8 cellular contexts compared by ENCODE assay signal in the genomic region with DNA sequence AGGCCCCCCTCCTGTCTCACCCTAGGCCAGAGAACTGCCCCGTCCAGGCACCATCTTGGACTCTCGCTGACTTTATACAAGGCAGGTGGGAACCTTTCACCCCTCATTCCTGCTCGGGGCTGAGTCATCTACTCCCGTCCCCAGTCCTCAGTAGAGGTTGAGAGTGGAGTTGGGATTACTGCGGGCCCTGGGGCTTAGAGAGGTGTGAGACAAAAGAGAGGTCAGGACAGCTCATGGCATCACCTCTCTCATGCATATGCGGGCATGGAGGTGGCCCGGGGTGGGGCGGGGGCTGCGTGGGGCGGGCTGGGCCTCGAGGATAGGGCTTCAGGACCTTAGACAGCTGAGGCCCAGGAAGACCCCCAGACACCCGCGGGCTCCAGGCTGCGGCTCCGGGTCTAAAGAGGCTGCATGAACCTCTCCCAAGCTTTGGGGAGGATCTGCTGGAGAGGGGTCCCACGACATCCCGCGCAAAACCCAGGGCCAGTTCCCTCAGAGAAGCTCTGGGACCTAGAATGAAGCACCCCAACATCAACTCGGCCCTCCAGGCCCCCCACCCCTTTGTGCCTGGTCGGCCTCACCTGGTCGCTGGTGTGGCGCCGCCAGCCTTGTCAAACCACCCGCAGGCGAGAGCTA. TPM values are rescaled to one million over a fixed set of nuclear protein-coding genes. Genes with fewer than 3 reads are reported as not detected.
DNase-seq lines count a peak whose midpoint lies in the region; ATAC-seq, FAIRE-seq and TF ChIP-seq lines count a peak whose summit lies in the region.

No MANE protein-coding gene starts in this region.

- H3K9me3 ChIP-seq in ascending aorta, result no peaks in the 10 kb centered on the region
- no peaks in the 10 kb centered on the region for H3K9me3 ChIP-seq in HepG2 (ENCODE audit: low read length)
- H3K9me3 ChIP-seq in thyroid gland, result no peaks in the 10 kb centered on the region

- intact Hi-C loops in ascending aorta (cut with DNase I) (loop anchor here (1.0 to 10.0 kb wide), 4 partner anchors 12 to 116 kb away; a partner anchor contains a TSS), HepG2 (cut with micrococcal nuclease; ENCODE audit: unreplicated experiment) (loop anchor here (5.0 kb wide), 1 partner anchor 37 kb away; no protein-coding TSS in a partner anchor), thyroid gland (cut with DNase I) (loop anchor here (5.0 kb wide), 1 partner anchor 37 kb away; no protein-coding TSS in a partner anchor), posterior vena cava (cut with DNase I) (no loop called here)

- no peak for FAIRE-seq in HepG2 (lab: Jason Lieb, UNC)

- peaks cover under 1% of the 10 kb centered on the region for H3K36me3 Mint-ChIP-seq in activated T-cell treated with anti-CD3 and anti-CD28 coated beads, Interleukin-2, amount 50 U/mL, for 4 hours (ENCODE audit: insufficient read depth)

- H3K27ac ChIP-seq in ascending aorta (peak overlapping the region; percentile 99), HepG2 (ENCODE audit: extremely low read length, insufficient read depth, low read length) (no peak overlapping the region), thyroid gland (no peak overlapping the region)

- ATAC-seq in activated T-cell treated with anti-CD3 and anti-CD28 coated beads, Interleukin-2, amount 50 U/mL, for 4 hours, result no peak
- ATAC-seq in HepG2, result peak; percentile 3; the same call in 2 of the 3 replicates
- ATAC-seq in HG02588 (IDR thresholded peaks at IDR 0.05; ENCODE audit: unreplicated experiment), result no peak

- no peak for TF ChIP-seq POLR2A in HepG2 (IDR thresholded peaks at IDR 0.05; ENCODE audit: insufficient read depth in 1 of 2, low read depth in 2 of 2, low read length in 2 of 2)
- TF ChIP-seq POLR2A in thyroid gland (IDR thresholded peaks at IDR 0.05), result no peak

- H3K27me3 Mint-ChIP-seq in activated T-cell treated with anti-CD3 and anti-CD28 coated beads, Interleukin-2, amount 50 U/mL, for 4 hours (ENCODE audit: low read depth), result no peaks in the 10 kb centered on the region

- H3K4me2 ChIP-seq in HepG2 (ENCODE audit: low read depth, low read length), result peak overlapping the region; percentile 96

- H3K36me3 ChIP-seq in ascending aorta, result peaks cover 13 to 14% of the 10 kb centered on the region in 2 donors
- H3K36me3 ChIP-seq in HepG2 (replicated peaks in 1 of 2; ENCODE audit: control insufficient read depth in 1 of 2, insufficient read depth in 2 of 2, low read length in 2 of 2), result peaks cover 0 to 4% of the 10 kb centered on the region in 2 experiments; a peak in 1 of 5 replicates
- no peaks in the 10 kb centered on the region for H3K36me3 ChIP-seq in thyroid gland

- no peak for TF ChIP-seq EP300 in HepG2 (IDR thresholded peaks at IDR 0.05; ENCODE audit: low read depth in 2 of 2, low read length in 2 of 2)
- TF ChIP-seq EP300 in HepG2 (CRISPR knock-in tag; IDR thresholded peaks at IDR 0.05; ENCODE audit: borderline replicate concordance), result no peak

- no peak for DNase-seq in activated T-cell treated with anti-CD3 and anti-CD28 coated beads, Interleukin-2, amount 50 U/mL, for 4 hours
- DNase-seq in activated T-cell treated with anti-CD3 and anti-CD28 coated beads, Interleukin-2, amount 50 U/mL, for 48 hours, result no peak
- DNase-seq in ascending aorta (ENCODE audit: low spot score in 2 of 2) (no peak), HepG2 (ENCODE audit: low spot score) (no peak), thyroid gland (no peak), 8988T (no peak), posterior vena cava (ENCODE audit: low spot score) (no peak)

- peaks cover 22% of the 10 kb centered on the region for H3K4me1 Mint-ChIP-seq in activated T-cell treated with anti-CD3 and anti-CD28 coated beads, Interleukin-2, amount 50 U/mL, for 4 hours (ENCODE audit: low read depth)

- H3K9ac ChIP-seq in HepG2 (ENCODE audit: insufficient read depth, low read depth, low read length), result peak overlapping the region; percentile 27

- 16% methylated on average over 4 of the region's 25 CpGs for WGBS in HepG2 (ENCODE audit: low lambda C conversion rate)
- WGBS in thyroid gland, 2 donors, result 19 to 31% methylated on average over 8 to 9 of the region's 25 CpGs

- no peak for TF ChIP-seq RAD21 in HepG2 (CRISPR knock-in tag; IDR thresholded peaks at IDR 0.05)

- H4K20me1 ChIP-seq in HepG2 (ENCODE audit: insufficient read depth, low read length), result no peaks in the 10 kb centered on the region

- H3K4me1 ChIP-seq in ascending aorta, result peaks cover 20 to 30% of the 10 kb centered on the region in 2 donors
- peaks cover 64% of the 10 kb centered on the region for H3K4me1 ChIP-seq in HepG2 (ENCODE audit: insufficient read depth, low read length)
- H3K4me1 ChIP-seq in thyroid gland, result peaks cover 22 to 36% of the 10 kb centered on the region in 2 donors

- no peak overlapping the region for H2AFZ ChIP-seq in HepG2 (ENCODE audit: low read length)

- in situ Hi-C loops in HepG2 (cut with HindIII; ENCODE audit: extremely low pct_ligation_motif_present, low pct_unique_long_range_greater_than_20kb), result loop anchor here (5.0 kb wide), 1 partner anchor 37 kb away; no protein-coding TSS in a partner anchor

- H3K27me3 ChIP-seq in ascending aorta (no peaks in the 10 kb centered on the region), HepG2 (ENCODE audit: control insufficient read depth in 1 of 2, insufficient read depth in 2 of 2, low read length in 2 of 2) (no peaks in the 10 kb centered on the region; a peak in 1 of 5 replicates), thyroid gland (no peaks in the 10 kb centered on the region)

- POLR2A ChIA-PET in HepG2 (lab: Yijun Ruan, JAX), result interaction anchor here (0.6 to 4.6 kb wide), 11 partner anchors 11 to 118 kb away, joined by 3 to 51 read pairs (median 5); a partner anchor contains a TSS

- no peaks in the 10 kb centered on the region for H3K9me3 Mint-ChIP-seq in activated T-cell treated with anti-CD3 and anti-CD28 coated beads, Interleukin-2, amount 50 U/mL, for 4 hours

- H3K4me3 ChIP-seq in ascending aorta (peak overlapping the region; percentile 72 to 92), HepG2 (replicated peaks in 1 of 3; ENCODE audit: insufficient read depth in 1 of 3, low read depth in 2 of 3, low read length in 3 of 3) (peak overlapping the region; percentile 73 to 80 (median 74); a peak in 5 of 6 replicates), thyroid gland (replicated peaks in 1 of 3) (peak overlapping the region in 2 of 3 donors; percentile 24 to 84)

- no TSS peak for BruUV-seq in HepG2 (replicated peaks; lab: Mats Ljungman, UMichigan)

- H3K4me3 Mint-ChIP-seq in activated T-cell treated with anti-CD3 and anti-CD28 coated beads, Interleukin-2, amount 50 U/mL, for 4 hours, result peak overlapping the region; percentile 74

- TF ChIP-seq CTCF in ascending aorta (IDR thresholded peaks at IDR 0.05) (no peak), HepG2 (CRISPR knock-in tag; IDR thresholded peaks at IDR 0.05) (no peak), thyroid gland (IDR thresholded peaks at IDR 0.05) (no peak)

- CTCF ChIA-PET in HepG2 (lab: Yijun Ruan, JAX; ENCODE audit: low intra/inter-chr PET ratio, low total read pairs), result no interaction called here

- H3K79me2 ChIP-seq in HepG2 (ENCODE audit: insufficient read depth, low read length), result no peaks in the 10 kb centered on the region

RNA-seq across cellular contexts. Expression of a gene that starts 0.3 kb away (rescaled TPM):
- total RNA-seq in activated T-cell treated with anti-CD3 and anti-CD28 coated beads, Interleukin-2, amount 50 U/mL, for 4 hours, result under 1 TPM in 2 of 3 donors, not detected in 1; 0.05 to 0.26 TPM
- 0.53 TPM for total RNA-seq in ascending aorta
- 0.60 and 0.73 TPM in 2 replicates for total RNA-seq in HepG2 (2016; rRNA removed; fragmentation: Illumina TruSeq; extraction: Trizol)
- 0.51 and 0.62 TPM in 2 replicates for total RNA-seq in HepG2 (2016; cell fraction: cytosol; rRNA removed; fragmentation: Illumina TruSeq; extraction: Trizol; ENCODE audit: low read depth)
- 0.42 and 1.1 TPM in 2 replicates for total RNA-seq in HepG2 (2016; cell fraction: insoluble cytoplasmic fraction; rRNA removed; fragmentation: Illumina TruSeq; extraction: Trizol)
- 0.40 and 0.65 TPM in 2 replicates for total RNA-seq in HepG2 (2016; cell fraction: membrane; rRNA removed; fragmentation: Illumina TruSeq; extraction: Trizol)
- total RNA-seq in HepG2 (2016; cell fraction: nucleus; rRNA removed; fragmentation: Illumina TruSeq; extraction: Trizol), result 1.1 and 1.3 TPM in 2 replicates
- 0.58 and 0.78 TPM in 2 replicates for polyA plus RNA-seq in HepG2 (2011; rRNA removed)
- polyA plus RNA-seq in HepG2 (2011; cell fraction: cytosol; rRNA removed), result 0.42 TPM in 2 replicates
- polyA plus RNA-seq in HepG2 (2011; cell fraction: nucleus; rRNA removed), result 3.9 and 4.2 TPM in 2 replicates
- 1.4 and 1.9 TPM in 2 replicates for polyA plus RNA-seq in HepG2 (2012)
- 0.14 and 0.16 TPM in 2 replicates for polyA plus RNA-seq in HepG2 (2016; cell fraction: cytosol; fragmentation: Illumina TruSeq; extraction: Trizol; ENCODE audit: low read depth)
- 0.49 and 0.68 TPM in 2 replicates for polyA plus RNA-seq in HepG2 (2016; cell fraction: insoluble cytoplasmic fraction; fragmentation: Illumina TruSeq; extraction: Trizol; ENCODE audit: low read depth)
- polyA plus RNA-seq in HepG2 (2016; cell fraction: membrane; fragmentation: Illumina TruSeq; extraction: Trizol; ENCODE audit: low read depth), result 0.29 and 0.30 TPM in 2 replicates
- 1.2 and 1.4 TPM in 2 replicates for polyA plus RNA-seq in HepG2 (2016; cell fraction: nucleus; fragmentation: Illumina TruSeq; extraction: Trizol; ENCODE audit: insufficient read depth, low read depth)
- polyA minus RNA-seq in HepG2 (2011; rRNA and poly(A)+ RNA removed; ENCODE audit: low replicate concordance), result 1.4 and 3.3 TPM in 2 replicates
- 0.49 TPM in 1 of 2 replicates, not detected in the other for polyA minus RNA-seq in HepG2 (2011; cell fraction: cytosol; rRNA and poly(A)+ RNA removed)
- polyA minus RNA-seq in HepG2 (2011; cell fraction: nucleus; rRNA and poly(A)+ RNA removed), result 1.2 and 1.3 TPM in 2 replicates
- 1 to 10 TPM in 1 of 4 donors, under 1 TPM in 3; 0.24 to 1.1 (median 0.69) TPM for total RNA-seq in thyroid gland
- total RNA-seq in posterior vena cava, result under 1 TPM; 0.48 to 0.83 TPM

RNA-seq across cellular contexts. Expression of a gene that starts 0.4 kb away (rescaled TPM):
- 1 to 10 TPM; 8.7 to 9.8 (median 9.7) TPM for total RNA-seq in activated T-cell treated with anti-CD3 and anti-CD28 coated beads, Interleukin-2, amount 50 U/mL, for 4 hours
- total RNA-seq in ascending aorta (72.4 TPM), HepG2 (2016; rRNA removed; fragmentation: Illumina TruSeq; extraction: Trizol) (11.9 and 16.8 TPM in 2 replicates), thyroid gland (10 to 100 TPM; 35.8 to 56.8 (median 43.3) TPM), posterior vena cava (10 to 100 TPM; 72.7 to 79.5 TPM)
- total RNA-seq in HepG2 (2016; cell fraction: cytosol; rRNA removed; fragmentation: Illumina TruSeq; extraction: Trizol; ENCODE audit: low read depth), result 2.4 and 4.1 TPM in 2 replicates
- total RNA-seq in HepG2 (2016; cell fraction: insoluble cytoplasmic fraction; rRNA removed; fragmentation: Illumina TruSeq; extraction: Trizol), result 10.6 and 15.0 TPM in 2 replicates
- total RNA-seq in HepG2 (2016; cell fraction: membrane; rRNA removed; fragmentation: Illumina TruSeq; extraction: Trizol), result 9.3 and 10.0 TPM in 2 replicates
- 18.9 and 21.6 TPM in 2 replicates for total RNA-seq in HepG2 (2016; cell fraction: nucleus; rRNA removed; fragmentation: Illumina TruSeq; extraction: Trizol)
- polyA plus RNA-seq in HepG2 (2011; rRNA removed), result 71.5 and 86.1 TPM in 2 replicates
- 38.5 and 39.6 TPM in 2 replicates for polyA plus RNA-seq in HepG2 (2011; cell fraction: cytosol; rRNA removed)
- 337 and 354 TPM in 2 replicates for polyA plus RNA-seq in HepG2 (2011; cell fraction: nucleus; rRNA removed)
- 24.0 and 38.4 TPM in 2 replicates for polyA plus RNA-seq in HepG2 (2012)
- polyA plus RNA-seq in HepG2 (2016; cell fraction: cytosol; fragmentation: Illumina TruSeq; extraction: Trizol; ENCODE audit: low read depth), result 3.0 and 4.5 TPM in 2 replicates
- 14.7 and 15.8 TPM in 2 replicates for polyA plus RNA-seq in HepG2 (2016; cell fraction: insoluble cytoplasmic fraction; fragmentation: Illumina TruSeq; extraction: Trizol; ENCODE audit: low read depth)
- 9.2 and 10.1 TPM in 2 replicates for polyA plus RNA-seq in HepG2 (2016; cell fraction: membrane; fragmentation: Illumina TruSeq; extraction: Trizol; ENCODE audit: low read depth)
- 49.5 and 57.7 TPM in 2 replicates for polyA plus RNA-seq in HepG2 (2016; cell fraction: nucleus; fragmentation: Illumina TruSeq; extraction: Trizol; ENCODE audit: insufficient read depth, low read depth)
- polyA minus RNA-seq in HepG2 (2011; rRNA and poly(A)+ RNA removed; ENCODE audit: low replicate concordance), result 78.6 and 219 TPM in 2 replicates
- 20.9 and 30.7 TPM in 2 replicates for polyA minus RNA-seq in HepG2 (2011; cell fraction: cytosol; rRNA and poly(A)+ RNA removed)
- 46.2 and 58.2 TPM in 2 replicates for polyA minus RNA-seq in HepG2 (2011; cell fraction: nucleus; rRNA and poly(A)+ RNA removed)

RNA-seq across cellular contexts. Expression of a gene that starts 31.0 kb away (rescaled TPM):
- 10 to 100 TPM in 1 of 3 donors, 1 to 10 TPM in 2; 9.3 to 10.2 (median 9.8) TPM for total RNA-seq in activated T-cell treated with anti-CD3 and anti-CD28 coated beads, Interleukin-2, amount 50 U/mL, for 4 hours
- 169 TPM for total RNA-seq in ascending aorta
- total RNA-seq in HepG2 (2016; rRNA removed; fragmentation: Illumina TruSeq; extraction: Trizol), result 60.7 and 65.6 TPM in 2 replicates
- total RNA-seq in HepG2 (2016; cell fraction: cytosol; rRNA removed; fragmentation: Illumina TruSeq; extraction: Trizol; ENCODE audit: low read depth), result 18.8 and 19.1 TPM in 2 replicates
- 46.9 and 70.8 TPM in 2 replicates for total RNA-seq in HepG2 (2016; cell fraction: insoluble cytoplasmic fraction; rRNA removed; fragmentation: Illumina TruSeq; extraction: Trizol)
- total RNA-seq in HepG2 (2016; cell fraction: membrane; rRNA removed; fragmentation: Illumina TruSeq; extraction: Trizol), result 50.4 and 56.7 TPM in 2 replicates
- total RNA-seq in HepG2 (2016; cell fraction: nucleus; rRNA removed; fragmentation: Illumina TruSeq; extraction: Trizol), result 40.4 and 47.3 TPM in 2 replicates
- polyA plus RNA-seq in HepG2 (2011; rRNA removed), result 43.6 and 59.7 TPM in 2 replicates
- polyA plus RNA-seq in HepG2 (2011; cell fraction: cytosol; rRNA removed), result 25.3 and 50.1 TPM in 2 replicates
- polyA plus RNA-seq in HepG2 (2011; cell fraction: nucleus; rRNA removed), result 161 and 196 TPM in 2 replicates
- polyA plus RNA-seq in HepG2 (2012), result 24.4 and 29.3 TPM in 2 replicates
- polyA plus RNA-seq in HepG2 (2016; cell fraction: cytosol; fragmentation: Illumina TruSeq; extraction: Trizol; ENCODE audit: low read depth), result 14.3 and 15.4 TPM in 2 replicates
- polyA plus RNA-seq in HepG2 (2016; cell fraction: insoluble cytoplasmic fraction; fragmentation: Illumina TruSeq; extraction: Trizol; ENCODE audit: low read depth), result 44.9 and 56.6 TPM in 2 replicates
- 34.1 and 38.8 TPM in 2 replicates for polyA plus RNA-seq in HepG2 (2016; cell fraction: membrane; fragmentation: Illumina TruSeq; extraction: Trizol; ENCODE audit: low read depth)
- 112 and 124 TPM in 2 replicates for polyA plus RNA-seq in HepG2 (2016; cell fraction: nucleus; fragmentation: Illumina TruSeq; extraction: Trizol; ENCODE audit: insufficient read depth, low read depth)
- 19.0 and 76.7 TPM in 2 replicates for polyA minus RNA-seq in HepG2 (2011; rRNA and poly(A)+ RNA removed; ENCODE audit: low replicate concordance)
- 27.9 and 32.8 TPM in 2 replicates for polyA minus RNA-seq in HepG2 (2011; cell fraction: cytosol; rRNA and poly(A)+ RNA removed)
- 19.3 and 19.8 TPM in 2 replicates for polyA minus RNA-seq in HepG2 (2011; cell fraction: nucleus; rRNA and poly(A)+ RNA removed)
- 100 to 1,000 TPM in 1 of 4 donors, 10 to 100 TPM in 3; 75.4 to 107 (median 88.1) TPM for total RNA-seq in thyroid gland
- total RNA-seq in posterior vena cava, result 10 to 100 TPM; 71.4 to 91.3 TPM

RNA-seq across cellular contexts. Expression of a gene that starts 31.2 kb away (rescaled TPM):
- under 1 TPM in 1 of 3 donors, not detected in 2; 0.19 TPM for total RNA-seq in activated T-cell treated with anti-CD3 and anti-CD28 coated beads, Interleukin-2, amount 50 U/mL, for 4 hours
- total RNA-seq in ascending aorta, result 5.7 TPM
- 18.0 and 27.7 TPM in 2 replicates for total RNA-seq in HepG2 (2016; rRNA removed; fragmentation: Illumina TruSeq; extraction: Trizol)
- 8.5 and 8.9 TPM in 2 replicates for total RNA-seq in HepG2 (2016; cell fraction: cytosol; rRNA removed; fragmentation: Illumina TruSeq; extraction: Trizol; ENCODE audit: low read depth)
- 14.9 and 26.2 TPM in 2 replicates for total RNA-seq in HepG2 (2016; cell fraction: insoluble cytoplasmic fraction; rRNA removed; fragmentation: Illumina TruSeq; extraction: Trizol)
- 21.1 and 23.2 TPM in 2 replicates for total RNA-seq in HepG2 (2016; cell fraction: membrane; rRNA removed; fragmentation: Illumina TruSeq; extraction: Trizol)
- total RNA-seq in HepG2 (2016; cell fraction: nucleus; rRNA removed; fragmentation: Illumina TruSeq; extraction: Trizol), result 32.0 and 35.5 TPM in 2 replicates
- 16.7 and 16.8 TPM in 2 replicates for polyA plus RNA-seq in HepG2 (2011; rRNA removed)
- 12.0 and 21.9 TPM in 2 replicates for polyA plus RNA-seq in HepG2 (2011; cell fraction: cytosol; rRNA removed)
- 46.9 and 60.7 TPM in 2 replicates for polyA plus RNA-seq in HepG2 (2011; cell fraction: nucleus; rRNA removed)
- polyA plus RNA-seq in HepG2 (2012), result 10.6 and 15.7 TPM in 2 replicates
- polyA plus RNA-seq in HepG2 (2016; cell fraction: cytosol; fragmentation: Illumina TruSeq; extraction: Trizol; ENCODE audit: low read depth), result 6.1 and 8.0 TPM in 2 replicates
- 14.9 and 20.6 TPM in 2 replicates for polyA plus RNA-seq in HepG2 (2016; cell fraction: insoluble cytoplasmic fraction; fragmentation: Illumina TruSeq; extraction: Trizol; ENCODE audit: low read depth)
- polyA plus RNA-seq in HepG2 (2016; cell fraction: membrane; fragmentation: Illumina TruSeq; extraction: Trizol; ENCODE audit: low read depth), result 16.2 and 17.5 TPM in 2 replicates
- polyA plus RNA-seq in HepG2 (2016; cell fraction: nucleus; fragmentation: Illumina TruSeq; extraction: Trizol; ENCODE audit: insufficient read depth, low read depth), result 52.2 and 57.1 TPM in 2 replicates
- polyA minus RNA-seq in HepG2 (2011; rRNA and poly(A)+ RNA removed; ENCODE audit: low replicate concordance), result 32.5 and 65.2 TPM in 2 replicates
- 8.6 and 15.6 TPM in 2 replicates for polyA minus RNA-seq in HepG2 (2011; cell fraction: cytosol; rRNA and poly(A)+ RNA removed)
- 36.6 and 46.4 TPM in 2 replicates for polyA minus RNA-seq in HepG2 (2011; cell fraction: nucleus; rRNA and poly(A)+ RNA removed)
- 1 to 10 TPM; 3.1 to 9.9 (median 6.3) TPM for total RNA-seq in thyroid gland
- total RNA-seq in posterior vena cava, result 1 to 10 TPM; 6.5 to 9.3 TPM

RNA-seq across cellular contexts. Expression of a gene that starts 43.3 kb away (rescaled TPM):
- total RNA-seq in activated T-cell treated with anti-CD3 and anti-CD28 coated beads, Interleukin-2, amount 50 U/mL, for 4 hours, result 10 to 100 TPM; 49.8 to 55.5 (median 55.5) TPM
- 11.5 TPM for total RNA-seq in ascending aorta
- 16.5 and 21.9 TPM in 2 replicates for total RNA-seq in HepG2 (2016; rRNA removed; fragmentation: Illumina TruSeq; extraction: Trizol)
- total RNA-seq in HepG2 (2016; cell fraction: cytosol; rRNA removed; fragmentation: Illumina TruSeq; extraction: Trizol; ENCODE audit: low read depth), result 3.7 and 4.5 TPM in 2 replicates
- total RNA-seq in HepG2 (2016; cell fraction: insoluble cytoplasmic fraction; rRNA removed; fragmentation: Illumina TruSeq; extraction: Trizol), result 18.6 and 19.4 TPM in 2 replicates
- 11.4 and 11.5 TPM in 2 replicates for total RNA-seq in HepG2 (2016; cell fraction: membrane; rRNA removed; fragmentation: Illumina TruSeq; extraction: Trizol)
- 13.4 and 14.8 TPM in 2 replicates for total RNA-seq in HepG2 (2016; cell fraction: nucleus; rRNA removed; fragmentation: Illumina TruSeq; extraction: Trizol)
- 10.7 and 14.1 TPM in 2 replicates for polyA plus RNA-seq in HepG2 (2011; rRNA removed)
- 10.2 and 12.5 TPM in 2 replicates for polyA plus RNA-seq in HepG2 (2011; cell fraction: cytosol; rRNA removed)
- 17.6 and 19.3 TPM in 2 replicates for polyA plus RNA-seq in HepG2 (2011; cell fraction: nucleus; rRNA removed)
- polyA plus RNA-seq in HepG2 (2012), result 16.5 and 20.2 TPM in 2 replicates
- polyA plus RNA-seq in HepG2 (2016; cell fraction: cytosol; fragmentation: Illumina TruSeq; extraction: Trizol; ENCODE audit: low read depth), result 2.6 and 3.0 TPM in 2 replicates
- 22.1 and 23.7 TPM in 2 replicates for polyA plus RNA-seq in HepG2 (2016; cell fraction: insoluble cytoplasmic fraction; fragmentation: Illumina TruSeq; extraction: Trizol; ENCODE audit: low read depth)
- 8.2 and 8.4 TPM in 2 replicates for polyA plus RNA-seq in HepG2 (2016; cell fraction: membrane; fragmentation: Illumina TruSeq; extraction: Trizol; ENCODE audit: low read depth)
- 39.8 and 46.5 TPM in 2 replicates for polyA plus RNA-seq in HepG2 (2016; cell fraction: nucleus; fragmentation: Illumina TruSeq; extraction: Trizol; ENCODE audit: insufficient read depth, low read depth)
- 12.7 and 32.5 TPM in 2 replicates for polyA minus RNA-seq in HepG2 (2011; rRNA and poly(A)+ RNA removed; ENCODE audit: low replicate concordance)
- polyA minus RNA-seq in HepG2 (2011; cell fraction: cytosol; rRNA and poly(A)+ RNA removed), result 4.7 and 5.5 TPM in 2 replicates
- 14.2 and 14.9 TPM in 2 replicates for polyA minus RNA-seq in HepG2 (2011; cell fraction: nucleus; rRNA and poly(A)+ RNA removed)
- 1 to 10 TPM; 5.5 to 7.7 (median 6.8) TPM for total RNA-seq in thyroid gland
- total RNA-seq in posterior vena cava, result 1 to 10 TPM; 5.2 to 5.6 TPM

Comparison
In these comparisons a context has a peak if more than half of its experiments do, and no peak if none do; other contexts are left out.
1. H3K27ac ChIP-seq: peak in ascending aorta (2 of 2); none in HepG2 (single experiment) and thyroid gland (0 of 3).
2. intact Hi-C loops: an anchor here in ascending aorta (1.0 to 10.0 kb wide), HepG2 (5.0 kb wide) and thyroid gland (5.0 kb wide); none called in posterior vena cava.
3. Peak in every context shown above with its lines, with median percentiles within 50 percentile points of each other: H3K4me3 ChIP-seq.